Comparison of ENCODE assay signal across 1 cellular context in the genomic region with DNA sequence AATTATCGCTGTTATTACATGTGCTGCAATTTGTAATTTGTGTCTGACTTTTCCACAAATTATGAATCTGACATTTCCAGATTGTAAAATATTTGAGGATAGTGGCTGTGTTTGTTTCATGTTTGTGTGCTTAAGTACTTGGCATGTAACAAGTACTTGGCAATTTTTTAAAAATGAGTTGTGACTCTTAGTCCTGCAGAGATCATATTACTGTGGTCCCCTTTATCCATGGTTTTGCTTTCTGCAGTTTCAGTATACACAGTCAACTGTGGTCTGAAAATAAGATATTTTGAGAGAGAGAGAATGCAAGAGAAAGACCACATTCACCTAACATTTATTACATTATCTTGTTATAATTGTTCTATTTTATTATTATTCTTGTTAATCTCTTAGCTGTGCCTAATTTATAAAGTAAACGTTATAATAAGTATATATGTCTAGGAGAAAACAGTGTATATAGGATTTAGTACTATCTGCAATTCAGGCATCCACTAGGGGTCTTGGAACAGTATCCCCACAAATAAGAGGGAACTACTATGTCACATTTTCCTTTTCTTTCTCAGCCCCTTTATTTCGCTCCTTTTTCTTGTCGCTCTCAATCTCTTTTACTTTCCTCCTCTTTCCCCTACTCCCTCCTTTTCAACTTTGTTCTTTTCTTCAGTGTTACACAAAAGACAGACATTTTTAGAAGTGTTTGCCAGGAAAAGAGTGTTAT.
TF ChIP-seq lines count a peak whose summit lies in the region.

No MANE protein-coding gene starts in this region.

TF ChIP-seq in HepG2, 621 proteins besides CTCF, POLR2A, EP300 and RAD21 (continued from another document):
- TF ChIP-seq, protein P1, sequence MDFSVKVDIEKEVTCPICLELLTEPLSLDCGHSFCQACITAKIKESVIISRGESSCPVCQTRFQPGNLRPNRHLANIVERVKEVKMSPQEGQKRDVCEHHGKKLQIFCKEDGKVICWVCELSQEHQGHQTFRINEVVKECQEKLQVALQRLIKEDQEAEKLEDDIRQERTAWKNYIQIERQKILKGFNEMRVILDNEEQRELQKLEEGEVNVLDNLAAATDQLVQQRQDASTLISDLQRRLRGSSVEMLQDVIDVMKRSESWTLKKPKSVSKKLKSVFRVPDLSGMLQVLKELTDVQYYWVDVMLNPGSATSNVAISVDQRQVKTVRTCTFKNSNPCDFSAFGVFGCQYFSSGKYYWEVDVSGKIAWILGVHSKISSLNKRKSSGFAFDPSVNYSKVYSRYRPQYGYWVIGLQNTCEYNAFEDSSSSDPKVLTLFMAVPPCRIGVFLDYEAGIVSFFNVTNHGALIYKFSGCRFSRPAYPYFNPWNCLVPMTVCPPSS (IDR thresholded peaks at IDR 0.05): no peak
- TF ChIP-seq SIX1 (CRISPR knock-in tag; IDR thresholded peaks at IDR 0.05; ENCODE audit: borderline replicate concordance) (no peak), ZNF891 (CRISPR knock-in tag; IDR thresholded peaks at IDR 0.05) (no peak), TOPORS (CRISPR knock-in tag; IDR thresholded peaks at IDR 0.05) (no peak), ZFP62 (CRISPR knock-in tag; IDR thresholded peaks at IDR 0.05) (no peak), ZNF235 (CRISPR knock-in tag; IDR thresholded peaks at IDR 0.05; ENCODE audit: borderline replicate concordance) (no peak), MYC (CRISPR knock-in tag; IDR thresholded peaks at IDR 0.05; ENCODE audit: borderline replicate concordance) (no peak), REL (CRISPR knock-in tag; conservative IDR thresholded peaks at IDR 0.05) (no peak), ZNF484 (CRISPR knock-in tag; IDR thresholded peaks at IDR 0.05; ENCODE audit: borderline replicate concordance, low read depth) (no peak)
- TF ChIP-seq, protein P2, sequence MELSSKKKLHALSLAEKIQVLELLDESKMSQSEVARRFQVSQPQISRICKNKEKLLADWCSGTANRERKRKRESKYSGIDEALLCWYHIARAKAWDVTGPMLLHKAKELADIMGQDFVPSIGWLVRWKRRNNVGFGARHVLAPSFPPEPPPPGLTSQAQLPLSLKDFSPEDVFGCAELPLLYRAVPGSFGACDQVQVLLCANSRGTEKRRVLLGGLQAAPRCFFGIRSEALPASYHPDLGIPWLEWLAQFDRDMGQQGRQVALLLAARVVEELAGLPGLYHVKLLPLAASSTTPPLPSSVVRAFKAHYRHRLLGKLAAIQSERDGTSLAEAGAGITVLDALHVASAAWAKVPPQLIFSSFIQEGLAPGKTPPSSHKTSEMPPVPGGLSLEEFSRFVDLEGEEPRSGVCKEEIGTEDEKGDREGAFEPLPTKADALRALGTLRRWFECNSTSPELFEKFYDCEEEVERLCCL (CRISPR knock-in tag; IDR thresholded peaks at IDR 0.05; ENCODE audit: borderline replicate concordance): no peak
